9 cellular contexts compared by ENCODE assay signal in the genomic region with DNA sequence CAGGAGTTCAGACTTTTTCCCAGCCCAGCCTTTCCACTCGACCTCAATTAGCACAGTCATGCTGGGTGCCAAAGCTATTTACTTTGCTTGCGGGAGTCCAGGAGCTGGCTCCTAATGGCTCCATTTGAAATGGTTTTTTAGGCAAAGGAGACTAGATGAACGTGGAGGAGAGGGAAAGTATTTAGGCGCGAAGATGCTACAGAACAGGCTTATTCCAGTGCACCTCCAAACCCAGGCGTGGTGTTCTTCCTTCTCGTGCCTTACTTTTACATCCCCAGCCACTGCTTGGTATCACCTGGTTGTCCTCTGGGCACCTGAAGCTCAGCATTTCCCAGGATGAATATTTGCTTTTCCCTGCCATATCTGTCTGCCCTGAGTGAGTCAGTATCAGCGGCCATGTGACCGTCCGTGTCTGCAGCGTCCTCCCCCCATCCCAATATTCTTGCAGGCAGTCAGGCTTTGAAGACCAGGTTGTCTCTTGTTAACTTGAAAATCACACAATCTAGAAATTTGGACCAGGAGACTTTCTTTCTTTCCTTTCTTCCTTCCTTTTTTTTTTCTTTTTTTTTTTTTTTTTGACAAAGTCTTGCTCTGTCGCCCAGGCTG.
A peak's percentile ranks its signal among the peaks of the same experiment; 100 is the strongest.
DNase-seq lines count a peak whose midpoint lies in the region; ATAC-seq, FAIRE-seq and TF ChIP-seq lines count a peak whose summit lies in the region.
"Had no signal": no experiment of that assay in that cellular context is flagged by ENCODE, and none has a peak within 500 bp of the region (broad histone marks: within the 10 kb centered on the region; RNA-seq: fewer than 3 reads in every experiment).

No MANE protein-coding gene starts in this region.

- peak; percentile 44 to 47 for DNase-seq in Caco-2
- peak; percentile 84 to 93 (median 85) for DNase-seq in NCI-H1417 (lab: John Stamatoyannopoulos, UW)
- DNase-seq in MCF 10A (ENCODE audit: unreplicated experiment), result no peak
- DNase-seq in stimulated activated CD4-positive, alpha-beta T cell treated with anti-CD3 and anti-CD28 coated beads, Interleukin-2, amount 100 ng/mL, for 24 hours, result no peak
- DNase-seq in kidney, result no peak
- DNase-seq in dermis blood vessel endothelial cell, result no peak

- CTCF ChIA-PET in Caco-2 (lab: Charles Lee), result interaction anchor here (0.6 to 1.6 kb wide), 3 partner anchors 78 to 586 kb away, joined by 3 to 7 read pairs (median 5); no protein-coding TSS in a partner anchor
- CTCF ChIA-PET in MCF 10A (lab: Yijun Ruan, JAX), result interaction anchor here (0.5 to 2.5 kb wide), 10 partner anchors 8 to 606 kb away, joined by 3 to 11 read pairs (median 3); no protein-coding TSS in a partner anchor

- FAIRE-seq in kidney (lab: Jason Lieb, UNC), result no peak

- H3K27ac ChIP-seq in muscle layer of colon (ENCODE audit: low read depth, low read length), result peak overlapping the region; percentile 70
- no peak overlapping the region for H3K27ac ChIP-seq in kidney (ENCODE audit: low read depth in 2 of 2, low read length in 2 of 2)

- H3K4me1 ChIP-seq in Caco-2 (peaks cover 10% of the 10 kb centered on the region), muscle layer of colon (ENCODE audit: insufficient read depth, low read length) (peaks cover 19% of the 10 kb centered on the region), kidney (ENCODE audit: control insufficient read depth in 1 of 2, insufficient read depth in 1 of 2, low read depth in 1 of 2, low read length in 2 of 2) (peaks cover 0 to 11% of the 10 kb centered on the region in 2 donors)

- H3K9ac ChIP-seq in muscle layer of colon (ENCODE audit: low read length) (no peak overlapping the region), kidney (ENCODE audit: low read length in 2 of 2) (peak overlapping the region in 1 of 2 donors; percentile 21)

- no peak for ATAC-seq in HG02588 (IDR thresholded peaks at IDR 0.05; ENCODE audit: unreplicated experiment)

- TSS peak; percentile 90 for BruUV-seq in Caco-2 (replicated peaks; lab: Mats Ljungman, UMichigan)
- no TSS peak for BruUV-seq in MCF 10A (replicated peaks; lab: Mats Ljungman, UMichigan)

- TF ChIP-seq CTCF in Caco-2 (IDR thresholded peaks at IDR 0.05; ENCODE audit: insufficient read depth in 1 of 2, low read depth in 1 of 2, low read length in 1 of 2, severe bottlenecking in 1 of 2, unreplicated experiment in 1 of 2), result no peak
- no peak for TF ChIP-seq CTCF in MCF 10A (IDR thresholded peaks at IDR 0.05; ENCODE audit: unreplicated experiment)
- no peak for TF ChIP-seq CTCF in kidney (IDR thresholded peaks at IDR 0.05; ENCODE audit: borderline replicate concordance, extremely low read depth, insufficient read depth)

- H3K4me3 Mint-ChIP-seq in Caco-2 (ENCODE audit: unreplicated experiment) (peak overlapping the region; percentile 88), MCF 10A (ENCODE audit: unreplicated experiment) (peak overlapping the region; percentile 92)

- intact Hi-C loops in Caco-2 (cut with micrococcal nuclease; ENCODE audit: unreplicated experiment) (loop anchor here (1.0 to 10.0 kb wide), 4 partner anchors 18 to 340 kb away; no protein-coding TSS in a partner anchor), MCF 10A (cut with micrococcal nuclease) (loop anchor here (2.0 kb wide), 1 partner anchor 94 kb away; no protein-coding TSS in a partner anchor), kidney (cut with DNase I) (no loop called here)

- H3K27ac Mint-ChIP-seq in Caco-2 (ENCODE audit: unreplicated experiment), result peak overlapping the region; percentile 98
- H3K27ac Mint-ChIP-seq in MCF 10A (ENCODE audit: low read depth, unreplicated experiment), result peak overlapping the region; percentile 96

- H3K36me3 Mint-ChIP-seq in Caco-2 (ENCODE audit: insufficient read depth, unreplicated experiment) (peaks cover 23% of the 10 kb centered on the region), MCF 10A (ENCODE audit: insufficient read depth, unreplicated experiment) (no peaks in the 10 kb centered on the region)

- POLR2A ChIA-PET in Caco-2 (lab: Charles Lee), result interaction anchor here (1.0 to 2.1 kb wide), 5 partner anchors 10 to 298 kb away, joined by 4 to 23 read pairs (median 9); partner anchors contain the start of gene VPS26C
- POLR2A ChIA-PET in MCF 10A (lab: Yijun Ruan, JAX), result interaction anchor here (0.7 to 2.0 kb wide), 11 partner anchors 20 to 906 kb away, joined by 3 to 13 read pairs (median 5); no protein-coding TSS in a partner anchor

- H3K4me1 Mint-ChIP-seq in Caco-2 (ENCODE audit: low read depth, unreplicated experiment) (peaks cover 16% of the 10 kb centered on the region), MCF 10A (ENCODE audit: insufficient read depth, unreplicated experiment) (peaks cover 17% of the 10 kb centered on the region)

- no peaks in the 10 kb centered on the region for H3K27me3 ChIP-seq in Caco-2 (replicated peaks; ENCODE audit: control insufficient read depth, insufficient read depth, low read length)
- H3K27me3 ChIP-seq in muscle layer of colon (ENCODE audit: control insufficient read depth in 1 of 2, insufficient read depth in 2 of 2, low read length in 2 of 2), result no peaks in the 10 kb centered on the region

- no peaks in the 10 kb centered on the region for H3K36me3 ChIP-seq in Caco-2 (ENCODE audit: control insufficient read depth, insufficient read depth, low read length)
- H3K36me3 ChIP-seq in muscle layer of colon (ENCODE audit: insufficient read depth, low read length), result no peaks in the 10 kb centered on the region
- H3K36me3 ChIP-seq in kidney (ENCODE audit: control insufficient read depth in 1 of 2, insufficient read depth in 2 of 2, low read length in 2 of 2), result no peaks in the 10 kb centered on the region

- H3K27me3 Mint-ChIP-seq in Caco-2 (ENCODE audit: insufficient read depth, unreplicated experiment) (no peaks in the 10 kb centered on the region), MCF 10A (ENCODE audit: insufficient read depth, unreplicated experiment) (peaks cover 14% of the 10 kb centered on the region)

- peak overlapping the region; percentile 81 for H3K4me3 ChIP-seq in Caco-2 (ENCODE audit: low read depth, low read length)
- H3K4me3 ChIP-seq in muscle layer of colon (ENCODE audit: low read depth in 1 of 2, low read length in 2 of 2), result no peak overlapping the region
- H3K4me3 ChIP-seq in kidney (ENCODE audit: low read length in 2 of 2), result peak overlapping the region in 1 of 2 donors; percentile 83

- H3K9me3 ChIP-seq in Caco-2, result no peaks in the 10 kb centered on the region
- H3K9me3 ChIP-seq in muscle layer of colon (ENCODE audit: low read length), result no peaks in the 10 kb centered on the region
- no peaks in the 10 kb centered on the region for H3K9me3 ChIP-seq in kidney (ENCODE audit: control insufficient read depth in 1 of 2, low read length in 2 of 2)

- no peaks in the 10 kb centered on the region for H3K9me3 Mint-ChIP-seq in Caco-2 (ENCODE audit: unreplicated experiment)
- peaks cover 3% of the 10 kb centered on the region for H3K9me3 Mint-ChIP-seq in MCF 10A (ENCODE audit: unreplicated experiment)
- H3K9me3 Mint-ChIP-seq: neural crest cell had no signal

Comparison
In these comparisons a context has a peak if more than half of its experiments do, and no peak if none do; other contexts are left out.
1. DNase-seq: peak in Caco-2 (2 of 2) and NCI-H1417 (3 of 3); none in MCF 10A (single experiment), stimulated activated CD4-positive, alpha-beta T cell treated with anti-CD3 and anti-CD28 coated beads, Interleukin-2, amount 100 ng/mL, for 24 hours (0 of 2), kidney (single experiment) and dermis blood vessel endothelial cell (single experiment).